Comparison of ENCODE assay signal across 21 cellular contexts in genomic region chr3:140167600-140168281, GRCh38.
A peak's percentile ranks its signal among the peaks of the same experiment; 100 is the strongest.
DNase-seq lines count a peak whose midpoint lies in the region; ATAC-seq, FAIRE-seq and TF ChIP-seq lines count a peak whose summit lies in the region.
"Had no signal": no experiment of that assay in that cellular context is flagged by ENCODE, and none has a peak within 500 bp of the region (broad histone marks: within the 10 kb centered on the region; RNA-seq: fewer than 3 reads in every experiment).

No MANE protein-coding gene starts in this region.

- H3K36me3 Mint-ChIP-seq in GM23338 (ENCODE audit: low read depth): no peaks in the 10 kb centered on the region
- no peaks in the 10 kb centered on the region for H3K36me3 Mint-ChIP-seq in astrocyte (ENCODE audit: low read depth, unreplicated experiment)
- peaks cover 11% of the 10 kb centered on the region for H3K36me3 Mint-ChIP-seq in osteocyte (ENCODE audit: unreplicated experiment)

- H3K27me3 ChIP-seq in GM23338 (ENCODE audit: insufficient read depth) (no peaks in the 10 kb centered on the region), astrocyte (ENCODE audit: insufficient read depth, low read length) (no peaks in the 10 kb centered on the region)
- H3K27me3 ChIP-seq: SJCRH30 had no signal

- no peaks in the 10 kb centered on the region; the same call in 2 of the 3 replicates for H3K9me3 Mint-ChIP-seq in GM23338
- no peaks in the 10 kb centered on the region for H3K9me3 Mint-ChIP-seq in astrocyte (ENCODE audit: unreplicated experiment)
- peaks cover 15% of the 10 kb centered on the region for H3K9me3 Mint-ChIP-seq in osteocyte (ENCODE audit: unreplicated experiment)

- 0 out of 2 replicates have a peak overlapping the region, but pooled peaks have one; percentile 64 for H2AFZ ChIP-seq in GM23338
- H2AFZ ChIP-seq in astrocyte (ENCODE audit: low read depth, low read length): no peak overlapping the region

- H3K4me2 ChIP-seq in GM23338: no peak overlapping the region
- H3K4me2 ChIP-seq in astrocyte (ENCODE audit: low read length): peak overlapping the region; percentile 2

- FAIRE-seq in astrocyte (lab: Jason Lieb, UNC): no peak
- FAIRE-seq: D721Med, RCC 7860 had no signal

- DNase-seq in GM23338 (ENCODE audit: low spot score) (no peak), astrocyte (ENCODE audit: low read depth) (peak; percentile 29), fibroblast of mammary gland (ENCODE audit: low read depth) (peak; percentile 18), osteocyte (ENCODE audit: extremely low spot score, unreplicated experiment) (no peak), C1 segment of cervical spinal cord (lab: John Stamatoyannopoulos, UW) (no peak), coronary artery (ENCODE audit: low spot score) (no peak)
- DNase-seq: AML-193, DMS53, GDM1, KG1, NCI-H1092 treated with DMSO at 0.1 percent for 48 hours, NCI-H146, NCI-H2081, NCI-H2171, NCI-H524 treated with DMSO at 0.1 percent for 48 hours, SJCRH30 had no signal

- H3K4me1 ChIP-seq in GM23338 (ENCODE audit: insufficient read depth) (no peaks in the 10 kb centered on the region), astrocyte (ENCODE audit: insufficient read depth, low read length) (peaks cover 9% of the 10 kb centered on the region)

- H3K4me3 ChIP-seq in GM23338: no peak overlapping the region
- no peak overlapping the region for H3K4me3 ChIP-seq in astrocyte (ENCODE audit: insufficient read depth, low read depth, low read length)
- H3K4me3 ChIP-seq in fibroblast of mammary gland (ENCODE audit: control insufficient read depth, low read depth, low read length): no peak overlapping the region
- no peak overlapping the region for H3K4me3 ChIP-seq in coronary artery
- H3K4me3 ChIP-seq: SJCRH30 had no signal

- H3K9me2 ChIP-seq in GM23338 (ENCODE audit: insufficient read depth): peaks cover 3% of the 10 kb centered on the region; the same call in 1 of the 2 replicates

- no peaks in the 10 kb centered on the region for H3K9me3 ChIP-seq in astrocyte (ENCODE audit: insufficient read depth, low read depth, low read length)
- H3K9me3 ChIP-seq: SJCRH30 had no signal

- H3K79me2 ChIP-seq in GM23338 (replicated peaks; ENCODE audit: insufficient read depth) (no peaks in the 10 kb centered on the region), astrocyte (ENCODE audit: insufficient read depth, low read length) (no peaks in the 10 kb centered on the region)

- H4K20me1 ChIP-seq in GM23338 (replicated peaks; ENCODE audit: insufficient read depth) (no peaks in the 10 kb centered on the region), astrocyte (ENCODE audit: insufficient read depth, low read length) (no peaks in the 10 kb centered on the region)

- H3K36me3 ChIP-seq in GM23338 (ENCODE audit: insufficient read depth): no peaks in the 10 kb centered on the region; the same call in 1 of the 2 replicates
- no peaks in the 10 kb centered on the region for H3K36me3 ChIP-seq in astrocyte (ENCODE audit: insufficient read depth, low read length)
- H3K36me3 ChIP-seq: SJCRH30 had no signal

- H3K27ac ChIP-seq in GM23338 (ENCODE audit: low read depth) (no peak overlapping the region), astrocyte (ENCODE audit: low read depth, low read length) (peak overlapping the region; percentile 8), coronary artery (no peak overlapping the region)
- H3K27ac ChIP-seq: C4-2B, SJCRH30 had no signal

- H3K27ac Mint-ChIP-seq in GM23338 (no peak overlapping the region), astrocyte (ENCODE audit: unreplicated experiment) (no peak overlapping the region), osteocyte (ENCODE audit: unreplicated experiment) (peak overlapping the region; percentile 61)

- no peak for TF ChIP-seq CTCF in GM23338 (conservative IDR thresholded peaks at IDR 0.05; ENCODE audit: low read depth in 2 of 2)
- no peak for TF ChIP-seq CTCF in astrocyte (IDR thresholded peaks at IDR 0.05; ENCODE audit: insufficient read depth, low read depth, low read length)
- no peak for TF ChIP-seq CTCF in fibroblast of mammary gland (conservative IDR thresholded peaks at IDR 0.05; ENCODE audit: control insufficient read depth, insufficient read depth, low read depth, low read length)
- TF ChIP-seq CTCF in osteocyte (IDR thresholded peaks at IDR 0.05): no peak
- no peak for TF ChIP-seq CTCF in coronary artery (IDR thresholded peaks at IDR 0.05)

- ATAC-seq in GM23338: no peak
- ATAC-seq in HG03159 (IDR thresholded peaks at IDR 0.05; ENCODE audit: unreplicated experiment): no peak
- ATAC-seq in HG02973 (IDR thresholded peaks at IDR 0.05; ENCODE audit: unreplicated experiment): no peak

- no peak overlapping the region for H3K9ac ChIP-seq in astrocyte (ENCODE audit: low read length)

- H3K27me3 Mint-ChIP-seq in GM23338 (ENCODE audit: insufficient read depth, low read depth, poor library complexity) (no peaks in the 10 kb centered on the region), astrocyte (ENCODE audit: low read depth, unreplicated experiment) (no peaks in the 10 kb centered on the region), osteocyte (ENCODE audit: unreplicated experiment) (no peaks in the 10 kb centered on the region)

- H3F3A ChIP-seq in GM23338 (replicated peaks; ENCODE audit: low read depth): no peaks in the 10 kb centered on the region

- H3K4me1 Mint-ChIP-seq in GM23338 (peaks cover 3% of the 10 kb centered on the region; the same call in 2 of the 3 replicates), astrocyte (ENCODE audit: low read depth, unreplicated experiment) (peaks cover 18% of the 10 kb centered on the region), osteocyte (ENCODE audit: unreplicated experiment) (peaks cover 15% of the 10 kb centered on the region)

- no peak overlapping the region for H3K4me3 Mint-ChIP-seq in GM23338
- no peak overlapping the region for H3K4me3 Mint-ChIP-seq in astrocyte (ENCODE audit: unreplicated experiment)
- no peak overlapping the region for H3K4me3 Mint-ChIP-seq in osteocyte (ENCODE audit: unreplicated experiment)

TF ChIP-seq in GM23338, 12 proteins besides CTCF, POLR2A, EP300 and RAD21 (continues in another document):
- TF ChIP-seq ZNF331 (CRISPR knock-in tag; IDR thresholded peaks at IDR 0.05; ENCODE audit: low read depth): no peak
- no peak for TF ChIP-seq JUNB (IDR thresholded peaks at IDR 0.05; ENCODE audit: unreplicated experiment)
- TF ChIP-seq, protein P1, sequence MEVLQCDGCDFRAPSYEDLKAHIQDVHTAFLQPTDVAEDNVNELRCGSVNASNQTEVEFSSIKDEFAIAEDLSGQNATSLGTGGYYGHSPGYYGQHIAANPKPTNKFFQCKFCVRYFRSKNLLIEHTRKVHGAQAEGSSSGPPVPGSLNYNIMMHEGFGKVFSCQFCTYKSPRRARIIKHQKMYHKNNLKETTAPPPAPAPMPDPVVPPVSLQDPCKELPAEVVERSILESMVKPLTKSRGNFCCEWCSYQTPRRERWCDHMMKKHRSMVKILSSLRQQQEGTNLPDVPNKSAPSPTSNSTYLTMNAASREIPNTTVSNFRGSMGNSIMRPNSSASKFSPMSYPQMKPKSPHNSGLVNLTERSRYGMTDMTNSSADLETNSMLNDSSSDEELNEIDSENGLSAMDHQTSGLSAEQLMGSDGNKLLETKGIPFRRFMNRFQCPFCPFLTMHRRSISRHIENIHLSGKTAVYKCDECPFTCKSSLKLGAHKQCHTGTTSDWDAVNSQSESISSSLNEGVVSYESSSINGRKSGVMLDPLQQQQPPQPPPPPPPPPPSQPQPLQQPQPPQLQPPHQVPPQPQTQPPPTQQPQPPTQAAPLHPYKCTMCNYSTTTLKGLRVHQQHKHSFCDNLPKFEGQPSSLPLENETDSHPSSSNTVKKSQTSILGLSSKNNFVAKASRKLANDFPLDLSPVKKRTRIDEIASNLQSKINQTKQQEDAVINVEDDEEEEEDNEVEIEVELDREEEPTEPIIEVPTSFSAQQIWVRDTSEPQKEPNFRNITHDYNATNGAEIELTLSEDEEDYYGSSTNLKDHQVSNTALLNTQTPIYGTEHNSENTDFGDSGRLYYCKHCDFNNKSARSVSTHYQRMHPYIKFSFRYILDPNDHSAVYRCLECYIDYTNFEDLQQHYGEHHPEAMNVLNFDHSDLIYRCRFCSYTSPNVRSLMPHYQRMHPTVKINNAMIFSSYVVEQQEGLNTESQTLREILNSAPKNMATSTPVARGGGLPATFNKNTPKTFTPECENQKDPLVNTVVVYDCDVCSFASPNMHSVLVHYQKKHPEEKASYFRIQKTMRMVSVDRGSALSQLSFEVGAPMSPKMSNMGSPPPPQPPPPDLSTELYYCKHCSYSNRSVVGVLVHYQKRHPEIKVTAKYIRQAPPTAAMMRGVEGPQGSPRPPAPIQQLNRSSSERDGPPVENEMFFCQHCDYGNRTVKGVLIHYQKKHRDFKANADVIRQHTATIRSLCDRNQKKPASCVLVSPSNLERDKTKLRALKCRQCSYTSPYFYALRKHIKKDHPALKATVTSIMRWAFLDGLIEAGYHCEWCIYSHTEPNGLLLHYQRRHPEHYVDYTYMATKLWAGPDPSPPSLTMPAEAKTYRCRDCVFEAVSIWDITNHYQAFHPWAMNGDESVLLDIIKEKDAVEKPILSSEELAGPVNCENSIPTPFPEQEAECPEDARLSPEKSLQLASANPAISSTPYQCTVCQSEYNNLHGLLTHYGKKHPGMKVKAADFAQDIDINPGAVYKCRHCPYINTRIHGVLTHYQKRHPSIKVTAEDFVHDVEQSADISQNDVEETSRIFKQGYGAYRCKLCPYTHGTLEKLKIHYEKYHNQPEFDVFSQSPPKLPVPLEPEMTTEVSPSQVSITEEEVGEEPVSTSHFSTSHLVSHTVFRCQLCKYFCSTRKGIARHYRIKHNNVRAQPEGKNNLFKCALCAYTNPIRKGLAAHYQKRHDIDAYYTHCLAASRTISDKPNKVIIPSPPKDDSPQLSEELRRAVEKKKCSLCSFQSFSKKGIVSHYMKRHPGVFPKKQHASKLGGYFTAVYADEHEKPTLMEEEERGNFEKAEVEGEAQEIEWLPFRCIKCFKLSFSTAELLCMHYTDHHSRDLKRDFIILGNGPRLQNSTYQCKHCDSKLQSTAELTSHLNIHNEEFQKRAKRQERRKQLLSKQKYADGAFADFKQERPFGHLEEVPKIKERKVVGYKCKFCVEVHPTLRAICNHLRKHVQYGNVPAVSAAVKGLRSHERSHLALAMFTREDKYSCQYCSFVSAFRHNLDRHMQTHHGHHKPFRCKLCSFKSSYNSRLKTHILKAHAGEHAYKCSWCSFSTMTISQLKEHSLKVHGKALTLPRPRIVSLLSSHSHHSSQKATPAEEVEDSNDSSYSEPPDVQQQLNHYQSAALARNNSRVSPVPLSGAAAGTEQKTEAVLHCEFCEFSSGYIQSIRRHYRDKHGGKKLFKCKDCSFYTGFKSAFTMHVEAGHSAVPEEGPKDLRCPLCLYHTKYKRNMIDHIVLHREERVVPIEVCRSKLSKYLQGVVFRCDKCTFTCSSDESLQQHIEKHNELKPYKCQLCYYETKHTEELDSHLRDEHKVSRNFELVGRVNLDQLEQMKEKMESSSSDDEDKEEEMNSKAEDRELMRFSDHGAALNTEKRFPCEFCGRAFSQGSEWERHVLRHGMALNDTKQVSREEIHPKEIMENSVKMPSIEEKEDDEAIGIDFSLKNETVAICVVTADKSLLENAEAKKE (CRISPR knock-in tag; IDR thresholded peaks at IDR 0.05): no peak
- TF ChIP-seq NANOG (IDR thresholded peaks at IDR 0.05; ENCODE audit: borderline replicate concordance): no peak
- TF ChIP-seq STAT1 (IDR thresholded peaks at IDR 0.05; ENCODE audit: unreplicated experiment): no peak

Comparison
In these comparisons a context has a peak if more than half of its experiments do, and no peak if none do; other contexts are left out.
1. DNase-seq: peak in astrocyte (single experiment) and fibroblast of mammary gland (single experiment); none in GM23338 (single experiment), osteocyte (single experiment), C1 segment of cervical spinal cord (0 of 14) and coronary artery (single experiment).